In genomic region chrX:112834016-112834855, GRCh38 we compare ENCODE assay signal across 19 cellular contexts. TPM values are rescaled to one million over a fixed set of nuclear protein-coding genes. Genes with fewer than 3 reads are reported as not detected.
A peak's percentile ranks its signal among the peaks of the same experiment; 100 is the strongest.
DNase-seq lines count a peak whose midpoint lies in the region; ATAC-seq and TF ChIP-seq lines count a peak whose summit lies in the region.
"Had no signal": no experiment of that assay in that cellular context is flagged by ENCODE, and none has a peak within 500 bp of the region (broad histone marks: within the 10 kb centered on the region; RNA-seq: fewer than 3 reads in every experiment).

No MANE protein-coding gene starts in this region.

- no peak overlapping the region for H3K27ac ChIP-seq in aorta (ENCODE audit: low read depth in 1 of 2, low read length in 2 of 2)
- H3K27ac ChIP-seq: tibial nerve, WERI-Rb-1 had no signal

- intact Hi-C loops in aorta (cut with DNase I), result no loop called here

- in situ Hi-C loops in astrocyte of the cerebellum (cut with HindIII; ENCODE audit: low sequenced_read_pairs), result no loop called here

- H3K4me1 ChIP-seq in aorta (ENCODE audit: control insufficient read depth in 1 of 2, insufficient read depth in 2 of 2, low read length in 2 of 2), result no peaks in the 10 kb centered on the region
- H3K4me1 ChIP-seq: tibial nerve had no signal

- 45 to 68% methylated on average over 8 of the region's 8 CpGs for WGBS in aorta, 2 donors

- H3K4me3 ChIP-seq in astrocyte of the cerebellum (ENCODE audit: low read depth, low read length), result no peak overlapping the region
- H3K4me3 ChIP-seq in aorta (ENCODE audit: low read length in 2 of 2), result no peak overlapping the region
- H3K4me3 ChIP-seq: K562, lung, tibial nerve had no signal

- H3K36me3 ChIP-seq in aorta (ENCODE audit: control insufficient read depth in 1 of 2, insufficient read depth in 2 of 2, low read length in 1 of 2), result no peaks in the 10 kb centered on the region
- H3K36me3 ChIP-seq: tibial nerve, WERI-Rb-1 had no signal

- H3K27me3 ChIP-seq in aorta (ENCODE audit: control insufficient read depth in 1 of 2, insufficient read depth in 2 of 2, low read length in 1 of 2), result no peaks in the 10 kb centered on the region

- H3K9me3 ChIP-seq in aorta (ENCODE audit: control insufficient read depth, low read length), result no peaks in the 10 kb centered on the region
- H3K9me3 ChIP-seq: tibial nerve had no signal

- peak; percentile 29 for DNase-seq in A172 (ENCODE audit: low spot score)
- DNase-seq in HCEC 1CT, result peak; percentile 67
- DNase-seq in astrocyte of the cerebellum (ENCODE audit: low read depth), result peak; percentile 79
- DNase-seq in kidney glomerular epithelial cell (lab: John Stamatoyannopoulos, UW), result peak; percentile 47
- DNase-seq in GM20000 (ENCODE audit: low spot score), result no peak
- DNase-seq in foreskin melanocyte, result no peak
- no peak for DNase-seq in aorta
- DNase-seq in iPS-NIHi11 (ENCODE audit: low spot score), result no peak
- DNase-seq: 8988T; activated CD8-positive, alpha-beta memory T cell treated with anti-CD3 and anti-CD28 coated beads, Interleukin-2, amount 10 ng/mL, durations not matched to agents 7 days and 5 days; cortex of kidney; DND-41; NCI-H2029; nucleus accumbens; SHP77 treated with DMSO at 0.1 percent for 48 hours; WERI-Rb-1 had no signal

- no peak for TF ChIP-seq CTCF in astrocyte of the cerebellum (IDR thresholded peaks at IDR 0.05; ENCODE audit: low read depth, low read length, missing control alignments)
- TF ChIP-seq CTCF in GM20000 (IDR thresholded peaks at IDR 0.05; ENCODE audit: extremely low read depth, missing control alignments), result no peak

- no peak for ATAC-seq in aorta (ENCODE audit: low FRiP score)
- ATAC-seq: activated CD8-positive, alpha-beta memory T cell treated with anti-CD3 and anti-CD28 coated beads, Interleukin-2, amount 10 ng/mL, durations not matched to agents 7 days and 5 days; K562 had no signal

RNA-seq across cellular contexts. Expression of gene AMOT, which starts 6.4 kb away (rescaled TPM):
- total RNA-seq in A172 (2014; rRNA removed; shearing (Covaris generic)), result 1.7 and 3.2 TPM in 2 replicates
- total RNA-seq in aorta, result 10 to 100 TPM; 11.6 to 17.3 TPM
- 1 to 10 TPM; 4.0 to 6.3 TPM for polyA plus RNA-seq in aorta
- polyA plus RNA-seq: K562 had no signal

Comparison
In these comparisons a context has a peak if more than half of its experiments do, and no peak if none do; other contexts are left out.
1. DNase-seq: peak in A172 (single experiment), HCEC 1CT (single experiment), astrocyte of the cerebellum (single experiment) and kidney glomerular epithelial cell (single experiment); none in GM20000 (single experiment), foreskin melanocyte (single experiment), aorta (0 of 2) and iPS-NIHi11 (single experiment).